ENCODE assay signal across 8 cellular contexts in the genomic region with DNA sequence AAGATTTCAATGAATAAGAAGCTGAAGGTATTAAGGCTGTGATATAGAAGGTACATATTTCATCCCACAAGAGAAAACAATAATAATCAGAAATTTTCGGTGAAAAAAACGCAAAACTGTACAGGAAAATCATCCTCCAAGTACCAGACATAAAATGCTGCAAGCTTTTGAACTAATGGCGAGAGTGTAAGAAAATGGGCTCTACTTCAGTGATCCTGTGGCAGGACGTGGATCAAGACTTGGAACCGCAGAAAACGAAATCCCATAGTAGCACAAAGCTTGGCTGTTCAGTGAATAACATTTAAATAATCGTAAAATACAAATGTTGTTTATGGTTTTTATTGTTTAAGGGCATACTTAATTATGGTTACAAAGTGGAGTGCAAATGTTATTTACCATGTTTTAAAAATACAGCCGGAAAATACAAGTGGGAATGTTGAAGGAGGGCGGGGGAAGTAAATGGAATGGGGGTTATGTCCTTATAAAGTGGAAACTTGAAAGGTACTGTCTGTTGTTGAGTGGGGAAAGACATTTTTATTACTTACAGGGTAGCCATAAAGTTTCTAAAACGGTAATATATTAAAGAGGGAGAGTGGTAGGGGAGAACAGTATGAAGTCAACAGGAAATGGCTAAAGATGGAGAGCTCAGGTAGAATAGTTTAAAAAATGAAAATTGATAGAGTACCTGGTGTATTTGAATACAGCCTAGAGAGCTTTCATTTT. TPM values are rescaled to one million over a fixed set of nuclear protein-coding genes. Genes with fewer than 3 reads are reported as not detected.
DNase-seq lines count a peak whose midpoint lies in the region; ATAC-seq and TF ChIP-seq lines count a peak whose summit lies in the region.

No MANE protein-coding gene starts in this region.

- peaks cover 72% of the 10 kb centered on the region for H3K4me1 Mint-ChIP-seq in CD4-positive, alpha-beta T cell (ENCODE audit: low read depth)

- ATAC-seq in CD4-positive, alpha-beta T cell (ENCODE audit: poor library complexity): no peak
- ATAC-seq in gastroesophageal sphincter: no peak
- ATAC-seq in HG02970 (IDR thresholded peaks at IDR 0.05; ENCODE audit: low FRiP score, unreplicated experiment): no peak

- H3K27me3 Mint-ChIP-seq in CD4-positive, alpha-beta T cell: no peaks in the 10 kb centered on the region

- no peak overlapping the region for H3K27ac ChIP-seq in CD4-positive, alpha-beta T cell (ENCODE audit: low read depth, low read length)
- H3K27ac ChIP-seq in HUES48 (ENCODE audit: low read depth, low read length) (peak overlapping the region; percentile 97), WERI-Rb-1 (peak overlapping the region; percentile 98), gastroesophageal sphincter (peak overlapping the region; percentile 39 to 96 (median 91)), sigmoid colon (peak overlapping the region; percentile 95 to 99 (median 97))

- peaks cover 13% of the 10 kb centered on the region for H3K36me3 ChIP-seq in HUES48 (ENCODE audit: control insufficient read depth, insufficient read depth, low read length)
- H3K36me3 ChIP-seq in WERI-Rb-1: peaks cover 24% of the 10 kb centered on the region
- H3K36me3 ChIP-seq in gastroesophageal sphincter: no peaks in the 10 kb centered on the region
- H3K36me3 ChIP-seq in sigmoid colon: peaks cover 0 to 3% (median 0%) of the 10 kb centered on the region in 4 donors

- intact Hi-C loops in CD4-positive, alpha-beta T cell (cut with DNase I, micrococcal nuclease): loop anchor here (5.0 to 10.0 kb wide), 4 partner anchors 215 to 1833 kb away; partner anchors contain the start of genes GABARAPL1 (in 1 of the 2) and HEBP1 (in 1 of the 2)
- intact Hi-C loops in sigmoid colon (cut with DNase I): loop anchor here (2.0 to 10.0 kb wide), 2 partner anchors 449 to 807 kb away; partner anchors contain the start of gene YBX3

- 3% methylated on average over 9 to 10 of the region's 10 CpGs for WGBS in gastroesophageal sphincter (ENCODE audit: low coverage in 1 of 2), 2 donors
- 1 to 5% methylated on average over 10 of the region's 10 CpGs for WGBS in sigmoid colon, 2 donors

- H3K4me1 ChIP-seq in HUES48 (ENCODE audit: control insufficient read depth, insufficient read depth, low read length) (peaks cover 8% of the 10 kb centered on the region; the same call in 1 of the 2 replicates), gastroesophageal sphincter (peaks cover 10 to 58% (median 23%) of the 10 kb centered on the region in 3 donors), sigmoid colon (peaks cover 0 to 53% (median 37%) of the 10 kb centered on the region in 4 donors)

- H3K4me3 Mint-ChIP-seq in CD4-positive, alpha-beta T cell: peak overlapping the region; percentile 99

- H3K9ac ChIP-seq in HUES48 (ENCODE audit: low read depth, low read length): peak overlapping the region; percentile 99

- no peak for DNase-seq in CD4-positive, alpha-beta T cell
- no peak for DNase-seq in WERI-Rb-1
- no peak for DNase-seq in sigmoid colon
- no peak for DNase-seq in MV-4-11 (lab: John Stamatoyannopoulos, UW)
- no peak for DNase-seq in T-helper 9 cell

- peak overlapping the region; percentile 100 for H3K4me3 ChIP-seq in HUES48 (ENCODE audit: low read depth, low read length)
- peak overlapping the region; percentile 95 for H3K4me3 ChIP-seq in WERI-Rb-1 (ENCODE audit: low read depth, low read length)
- H3K4me3 ChIP-seq in gastroesophageal sphincter: peak overlapping the region; percentile 62 to 90
- H3K4me3 ChIP-seq in sigmoid colon: peak overlapping the region; percentile 79 to 98 (median 90)

- TF ChIP-seq EP300 in gastroesophageal sphincter (IDR thresholded peaks at IDR 0.05) (no peak), sigmoid colon (IDR thresholded peaks at IDR 0.05) (no peak)

- CTCF ChIA-PET in CD4-positive, alpha-beta T cell (lab: Charles Lee): no interaction called here

- H3K27ac Mint-ChIP-seq in CD4-positive, alpha-beta T cell: peak overlapping the region; percentile 96

- no peak for TF ChIP-seq CTCF in CD4-positive, alpha-beta T cell (IDR thresholded peaks at IDR 0.05)
- no peak for TF ChIP-seq CTCF in WERI-Rb-1 (IDR thresholded peaks at IDR 0.05; ENCODE audit: low read depth, low read length)
- no peak for TF ChIP-seq CTCF in gastroesophageal sphincter (IDR thresholded peaks at IDR 0.05)
- TF ChIP-seq CTCF in sigmoid colon (IDR thresholded peaks at IDR 0.05): no peak

- no peaks in the 10 kb centered on the region for H3K9me3 ChIP-seq in CD4-positive, alpha-beta T cell (ENCODE audit: control insufficient read depth, low read length)
- no peaks in the 10 kb centered on the region for H3K9me3 ChIP-seq in HUES48 (ENCODE audit: control insufficient read depth, insufficient read depth, low read length)
- H3K9me3 ChIP-seq in WERI-Rb-1 (ENCODE audit: severe bottlenecking): no peaks in the 10 kb centered on the region
- H3K9me3 ChIP-seq in gastroesophageal sphincter: no peaks in the 10 kb centered on the region
- no peaks in the 10 kb centered on the region for H3K9me3 ChIP-seq in sigmoid colon

- no peaks in the 10 kb centered on the region for H3K9me3 Mint-ChIP-seq in CD4-positive, alpha-beta T cell

- peaks cover 78% of the 10 kb centered on the region for H3K36me3 Mint-ChIP-seq in CD4-positive, alpha-beta T cell (ENCODE audit: low read depth)

- TF ChIP-seq POLR2A in gastroesophageal sphincter (IDR thresholded peaks at IDR 0.05) (no peak), sigmoid colon (IDR thresholded peaks at IDR 0.05) (no peak)

- POLR2A ChIA-PET in CD4-positive, alpha-beta T cell (lab: Charles Lee): interaction anchor here (1.0 to 2.9 kb wide), 16 partner anchors 9 to 1542 kb away, joined by 3 to 43 read pairs (median 8); partner anchors contain the start of genes BORCS5 and MAGOHB

- H3K27me3 ChIP-seq in CD4-positive, alpha-beta T cell (ENCODE audit: control insufficient read depth, insufficient read depth, low read length): no peaks in the 10 kb centered on the region
- H3K27me3 ChIP-seq in HUES48 (ENCODE audit: control insufficient read depth, insufficient read depth, low read length) (no peaks in the 10 kb centered on the region), WERI-Rb-1 (ENCODE audit: insufficient read depth, low read depth, severe bottlenecking) (no peaks in the 10 kb centered on the region), gastroesophageal sphincter (no peaks in the 10 kb centered on the region), sigmoid colon (no peaks in the 10 kb centered on the region)

RNA-seq across cellular contexts. Expression of gene SMIM10L1, which starts 1.1 kb away (rescaled TPM):
- 1 to 10 TPM; 9.0 to 9.6 TPM for total RNA-seq in CD4-positive, alpha-beta T cell
- total RNA-seq in gastroesophageal sphincter: 10 to 100 TPM; 12.5 to 18.2 (median 16.6) TPM
- total RNA-seq in sigmoid colon: 10 to 100 TPM; 11.1 to 17.8 (median 14.3) TPM
- polyA plus RNA-seq in sigmoid colon: 1 to 10 TPM; 7.6 to 8.6 (median 7.8) TPM

RNA-seq across cellular contexts. Expression of gene TAS2R42, which starts 14.6 kb away (rescaled TPM):
- not detected for total RNA-seq in CD4-positive, alpha-beta T cell
- total RNA-seq in gastroesophageal sphincter (not detected), sigmoid colon (not detected)
- not detected for polyA plus RNA-seq in sigmoid colon

RNA-seq across cellular contexts. Expression of gene TAS2R30, which starts 37.7 kb away (rescaled TPM):
- 1 to 10 TPM; 4.9 to 5.6 TPM for total RNA-seq in CD4-positive, alpha-beta T cell
- total RNA-seq in gastroesophageal sphincter: 1 to 10 TPM; 1.3 to 7.9 (median 4.5) TPM
- total RNA-seq in sigmoid colon: 10 to 100 TPM in 1 of 4 donors, 1 to 10 TPM in 3; 8.1 to 10.5 (median 9.4) TPM
- under 1 TPM in 1 of 3 donors, not detected in 2; 0.36 TPM for polyA plus RNA-seq in sigmoid colon
